ENCODE assay signal across 12 cellular contexts in the genomic region with DNA sequence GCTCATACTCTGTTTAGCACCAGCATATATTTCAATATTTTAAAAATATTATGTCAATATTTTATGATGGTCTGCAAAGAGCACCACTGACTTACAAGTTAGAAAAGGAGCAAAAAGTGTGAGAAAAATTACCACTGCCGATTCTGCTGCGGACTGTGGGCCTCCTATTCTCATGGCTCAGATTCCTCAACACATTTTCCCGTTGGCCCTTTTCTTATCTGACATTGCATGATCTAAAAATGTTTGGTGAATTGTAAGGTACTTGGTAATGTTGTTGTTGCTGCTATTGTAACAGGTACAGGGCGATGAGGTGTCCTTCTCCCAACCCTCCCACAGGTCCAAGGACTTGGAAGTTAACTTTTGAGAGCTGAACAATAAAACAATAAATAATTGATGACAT. TPM values are rescaled to one million over a fixed set of nuclear protein-coding genes. Genes with fewer than 3 reads are reported as not detected.
DNase-seq lines count a peak whose midpoint lies in the region; ATAC-seq and TF ChIP-seq lines count a peak whose summit lies in the region.
"Had no signal": no experiment of that assay in that cellular context is flagged by ENCODE, and none has a peak within 500 bp of the region (broad histone marks: within the 10 kb centered on the region; RNA-seq: fewer than 3 reads in every experiment).

No MANE protein-coding gene starts in this region.

- H3K27ac ChIP-seq in CD4-positive, alpha-beta memory T cell (ENCODE audit: low read depth, low read length): peak overlapping the region; percentile 55
- H3K27ac ChIP-seq in heart right ventricle: peak overlapping the region; percentile 3 to 93 (median 74)
- H3K27ac ChIP-seq in sigmoid colon: peak overlapping the region; percentile 29 to 48 (median 34)
- H3K27ac ChIP-seq: ovary had no signal

- H3K27ac Mint-ChIP-seq in CD4-positive, alpha-beta memory T cell: peak overlapping the region; percentile 85 to 97 (median 95)
- H3K27ac Mint-ChIP-seq in T-cell: peak overlapping the region; percentile 84 to 95

- H3K4me1 Mint-ChIP-seq in CD4-positive, alpha-beta memory T cell: peaks cover 40 to 56% (median 49%) of the 10 kb centered on the region in 4 donors
- peaks cover 50 to 55% (median 53%) of the 10 kb centered on the region in 3 donors for H3K4me1 Mint-ChIP-seq in T-cell

- ATAC-seq in T-cell (replicated peaks in 1 of 4) (no peak), heart right ventricle (peak in 3 of 8 donors; percentile 6 to 25 (median 12))

- peak overlapping the region; percentile 74 to 96 (median 90) for H3K4me3 Mint-ChIP-seq in CD4-positive, alpha-beta memory T cell
- peak overlapping the region; percentile 83 to 91 (median 89) for H3K4me3 Mint-ChIP-seq in T-cell

- no peak for TF ChIP-seq CTCF in heart right ventricle (IDR thresholded peaks at IDR 0.05)
- no peak for TF ChIP-seq CTCF in sigmoid colon (IDR thresholded peaks at IDR 0.05)

- H3K4me3 ChIP-seq in CD4-positive, alpha-beta memory T cell (ENCODE audit: low read length in 2 of 2): peak overlapping the region; percentile 50 to 53
- peak overlapping the region in 7 of 10 donors; percentile 16 to 58 (median 23) for H3K4me3 ChIP-seq in heart right ventricle
- H3K4me3 ChIP-seq in sigmoid colon: peak overlapping the region in 3 of 4 donors; percentile 9 to 32 (median 14)
- H3K4me3 ChIP-seq: ovary had no signal

- no peaks in the 10 kb centered on the region for H3K27me3 Mint-ChIP-seq in CD4-positive, alpha-beta memory T cell
- no peaks in the 10 kb centered on the region for H3K27me3 Mint-ChIP-seq in T-cell

- H3K27me3 ChIP-seq in CD4-positive, alpha-beta memory T cell (ENCODE audit: insufficient read depth, low read length): no peaks in the 10 kb centered on the region
- H3K27me3 ChIP-seq in heart right ventricle (no peaks in the 10 kb centered on the region), sigmoid colon (no peaks in the 10 kb centered on the region)
- H3K27me3 ChIP-seq: ovary had no signal

- POLR2A ChIA-PET in CD4-positive, alpha-beta memory T cell (lab: Charles Lee; ENCODE audit: partially characterized antibody): interaction anchor here (1.0 to 9.9 kb wide), 5 partner anchors 24 to 280 kb away, joined by 4 to 170 read pairs (median 18); partner anchors contain the start of genes ADORA3, ATP5PB, TMIGD3 and WDR77
- POLR2A ChIA-PET in T-cell (lab: Charles Lee): interaction anchor here in 1 of 2 donors (0.8 kb wide), 1 partner anchor 12 kb away, joined by 3 read pairs; no protein-coding TSS in a partner anchor

- H3K36me3 Mint-ChIP-seq in CD4-positive, alpha-beta memory T cell: peaks cover 18 to 20% of the 10 kb centered on the region in 2 donors
- H3K36me3 Mint-ChIP-seq in T-cell: peaks cover 18% of the 10 kb centered on the region

- no peaks in the 10 kb centered on the region for H3K36me3 ChIP-seq in CD4-positive, alpha-beta memory T cell (ENCODE audit: insufficient read depth, low read length)
- H3K36me3 ChIP-seq in heart right ventricle (peaks cover 0 to 51% (median 7%) of the 10 kb centered on the region in 9 donors), sigmoid colon (peaks cover 10 to 31% (median 13%) of the 10 kb centered on the region in 4 donors)
- H3K36me3 ChIP-seq: ovary had no signal

- WGBS in heart right ventricle, 2 donors: 19 to 24% methylated on average over 4 of the region's 4 CpGs
- 67 to 87% methylated on average over 4 of the region's 4 CpGs for WGBS in sigmoid colon, 2 donors

- H3K9me3 Mint-ChIP-seq in CD4-positive, alpha-beta memory T cell: peaks cover 0 to 4% (median 0%) of the 10 kb centered on the region in 8 donors
- peaks cover 0 to 5% (median 0%) of the 10 kb centered on the region in 3 donors for H3K9me3 Mint-ChIP-seq in T-cell

- peaks cover 98% of the 10 kb centered on the region for H3K4me1 ChIP-seq in CD4-positive, alpha-beta memory T cell (ENCODE audit: insufficient read depth, low read length)
- peaks cover 2 to 96% (median 44%) of the 10 kb centered on the region in 9 donors for H3K4me1 ChIP-seq in heart right ventricle
- H3K4me1 ChIP-seq in sigmoid colon: no peaks in the 10 kb centered on the region

- no peak for TF ChIP-seq POLR2A in sigmoid colon (IDR thresholded peaks at IDR 0.05)

- intact Hi-C loops in CD4-positive, alpha-beta memory T cell (cut with micrococcal nuclease): no loop called here
- intact Hi-C loops in heart right ventricle (cut with DNase I) (loop anchor here in 1 of 10 donors (10.0 kb wide), 1 partner anchor 890 kb away; no protein-coding TSS in a partner anchor), sigmoid colon (cut with DNase I) (no loop called here)

- H3K9me3 ChIP-seq in CD4-positive, alpha-beta memory T cell (ENCODE audit: control insufficient read depth in 1 of 2, low read length in 2 of 2): no peaks in the 10 kb centered on the region
- H3K9me3 ChIP-seq in heart right ventricle (no peaks in the 10 kb centered on the region), sigmoid colon (no peaks in the 10 kb centered on the region)
- H3K9me3 ChIP-seq: ovary had no signal

- no peak for DNase-seq in CD4-positive, alpha-beta memory T cell
- DNase-seq in T-cell: no peak
- no peak for DNase-seq in heart right ventricle
- no peak for DNase-seq in sigmoid colon
- DNase-seq in dedifferentiated amniotic fluid mesenchymal stem cell (ENCODE audit: extremely low spot score): no peak
- DNase-seq in retina: no peak
- no peak for DNase-seq in mesenteric fat pad (ENCODE audit: low spot score)
- DNase-seq: activated CD4-positive, CD25-positive, alpha-beta regulatory T cell treated with anti-CD3 and anti-CD28 coated beads, Interleukin-2, amount 50 U/mL, for 72 hours; effector CD8-positive, alpha-beta T cell; left cardiac atrium; NCI-H2029 treated with DMSO at 0.1 percent for 48 hours; ovary had no signal

- TF ChIP-seq EP300 in sigmoid colon (IDR thresholded peaks at IDR 0.05): no peak

- CTCF ChIA-PET in CD4-positive, alpha-beta memory T cell (lab: Charles Lee; ENCODE audit: partially characterized antibody): interaction anchor here (0.9 to 10.6 kb wide), 4 partner anchors 9 to 34 kb away, joined by 3 to 116 read pairs (median 10); partner anchors contain the start of genes ATP5PB and WDR77
- CTCF ChIA-PET in T-cell (lab: Charles Lee): interaction anchor here in 1 of 2 donors (1.2 to 3.3 kb wide), 2 partner anchors 26 to 33 kb away, joined by 4 to 32 read pairs; partner anchors contain the start of genes ATP5PB and WDR77

RNA-seq across cellular contexts. Expression of gene C1orf162, which starts 0.7 kb away (rescaled TPM):
- total RNA-seq in CD4-positive, alpha-beta memory T cell: 10 to 100 TPM; 74.9 to 75.9 TPM
- polyA plus RNA-seq in CD4-positive, alpha-beta memory T cell: 100 to 1,000 TPM; 139 to 274 TPM
- total RNA-seq in T-cell: 10 to 100 TPM; 42.9 to 55.1 (median 46.1) TPM
- 10 to 100 TPM in 3 of 10 donors, 1 to 10 TPM in 7; 1.5 to 23.8 (median 3.4) TPM for total RNA-seq in heart right ventricle
- 10 to 100 TPM; 11.6 to 21.6 TPM for polyA plus RNA-seq in heart right ventricle
- 10 to 100 TPM; 15.7 to 31.0 (median 21.5) TPM for total RNA-seq in sigmoid colon
- polyA plus RNA-seq in sigmoid colon: 10 to 100 TPM; 22.8 to 27.0 (median 24.3) TPM
- total RNA-seq in mesenteric fat pad: 98.7 TPM

RNA-seq across cellular contexts. Expression of gene ATP5PB, which starts 25.3 kb away (rescaled TPM):
- total RNA-seq in CD4-positive, alpha-beta memory T cell: 100 to 1,000 TPM; 103 to 112 TPM
- 100 to 1,000 TPM; 487 to 655 TPM for polyA plus RNA-seq in CD4-positive, alpha-beta memory T cell
- 100 to 1,000 TPM in 3 of 5 donors, 10 to 100 TPM in 2; 88.1 to 129 (median 118) TPM for total RNA-seq in T-cell
- total RNA-seq in heart right ventricle: 100 to 1,000 TPM; 566 to 899 (median 797) TPM
- polyA plus RNA-seq in heart right ventricle: 100 to 1,000 TPM; 146 to 661 TPM
- 100 to 1,000 TPM; 157 to 217 (median 196) TPM for total RNA-seq in sigmoid colon
- polyA plus RNA-seq in sigmoid colon: 100 to 1,000 TPM; 515 to 849 (median 620) TPM
- total RNA-seq in mesenteric fat pad: 161 TPM

RNA-seq across cellular contexts. Expression of gene WDR77, which starts 25.5 kb away (rescaled TPM):
- 10 to 100 TPM; 26.3 to 30.3 TPM for total RNA-seq in CD4-positive, alpha-beta memory T cell
- 10 to 100 TPM; 38.5 to 52.6 TPM for polyA plus RNA-seq in CD4-positive, alpha-beta memory T cell
- total RNA-seq in T-cell (10 to 100 TPM; 22.5 to 40.1 (median 33.1) TPM), heart right ventricle (10 to 100 TPM; 26.0 to 40.3 (median 35.3) TPM), sigmoid colon (10 to 100 TPM; 16.3 to 23.8 (median 20.1) TPM), mesenteric fat pad (35.4 TPM)
- polyA plus RNA-seq in heart right ventricle (10 to 100 TPM; 21.4 to 55.8 TPM), sigmoid colon (10 to 100 TPM; 13.8 to 29.5 (median 15.5) TPM)

RNA-seq across cellular contexts. Expression of gene ADORA3, which starts 28.9 kb away (rescaled TPM):
- total RNA-seq in CD4-positive, alpha-beta memory T cell: under 1 TPM; 0.41 to 0.42 TPM
- under 1 TPM in 1 of 2 donors, not detected in 1; 0.46 TPM for polyA plus RNA-seq in CD4-positive, alpha-beta memory T cell
- under 1 TPM in 1 of 5 donors, not detected in 4; 0.30 TPM for total RNA-seq in T-cell
- total RNA-seq in heart right ventricle: 1 to 10 TPM in 5 of 10 donors, under 1 TPM in 3, not detected in 2; 0.17 to 4.7 (median 1.6) TPM
- 1 to 10 TPM; 1.9 TPM for polyA plus RNA-seq in heart right ventricle
- 10 to 100 TPM in 2 of 4 donors, 1 to 10 TPM in 2; 3.0 to 12.8 (median 10.4) TPM for total RNA-seq in sigmoid colon
- polyA plus RNA-seq in sigmoid colon: 10 to 100 TPM in 1 of 3 donors, 1 to 10 TPM in 2; 3.0 to 20.6 (median 5.4) TPM
- 17.2 TPM for total RNA-seq in mesenteric fat pad

RNA-seq across cellular contexts. Expression of gene TMIGD3, which starts 28.9 kb away (rescaled TPM):
- not detected for total RNA-seq in CD4-positive, alpha-beta memory T cell
- not detected for polyA plus RNA-seq in CD4-positive, alpha-beta memory T cell
- total RNA-seq in T-cell (not detected), heart right ventricle (1 to 10 TPM in 3 of 10 donors, under 1 TPM in 2, not detected in 5; 0.43 to 6.2 (median 1.4) TPM), sigmoid colon (1 to 10 TPM; 1.9 to 7.5 (median 5.1) TPM), mesenteric fat pad (13.7 TPM)
- polyA plus RNA-seq in heart right ventricle (1 to 10 TPM in 1 of 2 donors, under 1 TPM in 1; 0.73 to 1.4 TPM), sigmoid colon (10 to 100 TPM in 1 of 3 donors, 1 to 10 TPM in 2; 3.4 to 29.8 (median 6.6) TPM)
